Comparison of ENCODE assay signal across 13 cellular contexts in the genomic region with DNA sequence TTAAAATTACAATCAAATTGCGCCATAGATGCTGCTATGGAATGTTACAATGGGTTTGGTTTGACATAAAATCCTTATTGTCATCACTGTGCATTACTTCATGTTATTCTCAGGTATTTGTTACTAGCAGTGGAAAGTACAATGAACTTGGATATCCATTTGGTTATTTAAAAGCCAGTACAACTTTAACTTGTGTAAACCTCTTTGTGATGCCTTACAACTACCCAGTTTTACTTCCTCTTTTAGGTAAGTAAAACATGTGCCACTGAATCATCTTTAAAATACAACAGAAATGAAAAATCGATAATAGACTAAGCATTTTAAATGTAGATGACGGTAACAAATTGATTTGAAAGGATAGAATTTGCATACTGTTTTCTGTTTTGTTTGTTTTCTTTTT. TPM values are rescaled to one million over a fixed set of nuclear protein-coding genes. Genes with fewer than 3 reads are reported as not detected.
DNase-seq lines count a peak whose midpoint lies in the region; ATAC-seq and TF ChIP-seq lines count a peak whose summit lies in the region.
"Had no signal": no experiment of that assay in that cellular context is flagged by ENCODE, and none has a peak within 500 bp of the region (broad histone marks: within the 10 kb centered on the region; RNA-seq: fewer than 3 reads in every experiment).

No MANE protein-coding gene starts in this region.

- no peaks in the 10 kb centered on the region for H3K27me3 ChIP-seq in GM23338 (ENCODE audit: insufficient read depth)

- H3F3A ChIP-seq in GM23338 (replicated peaks; ENCODE audit: low read depth), result no peaks in the 10 kb centered on the region

- no peak overlapping the region for H3K27ac ChIP-seq in GM23338 (ENCODE audit: low read depth)

- TF ChIP-seq CTCF in GM23338 (conservative IDR thresholded peaks at IDR 0.05; ENCODE audit: low read depth in 2 of 2), result no peak

- DNase-seq in GM23338 (ENCODE audit: low spot score) (no peak), MV-4-11 (lab: John Stamatoyannopoulos, UW) (peak; percentile 63), memory B cell (ENCODE audit: low spot score in 2 of 2) (no peak), NCI-H1694 (lab: John Stamatoyannopoulos, UW) (no peak), cardiac septum (ENCODE audit: low spot score) (no peak)
- DNase-seq in activated naive CD4-positive, alpha-beta T cell (lab: John Stamatoyannopoulos, UW), result no peak
- DNase-seq: activated naive CD4-positive, alpha-beta T cell treated with anti-CD3 and anti-CD28 coated beads, Interleukin-2, amount 10 ng/mL, durations not matched to agents 7 days and 5 days; NCI-H146; NCI-H524; nucleus accumbens; Right ventricle myocardium superior had no signal

- 0 out of 2 replicates have a peak overlapping the region, but pooled peaks have one; percentile 18 for H3K4me2 ChIP-seq in GM23338

- H3K4me3 ChIP-seq in GM23338, result no peak overlapping the region

- intact Hi-C loops in cardiac septum (cut with DNase I), result no loop called here

- H3K27ac Mint-ChIP-seq in GM23338, result no peak overlapping the region
- peak overlapping the region; percentile 31 for H3K27ac Mint-ChIP-seq in memory B cell
- H3K27ac Mint-ChIP-seq: activated naive CD4-positive, alpha-beta T cell treated with anti-CD3 and anti-CD28 coated beads, Interleukin-2, amount 10 ng/mL, durations not matched to agents 7 days and 5 days had no signal

- no peaks in the 10 kb centered on the region for H4K20me1 ChIP-seq in GM23338 (replicated peaks; ENCODE audit: insufficient read depth)

- H3K4me1 ChIP-seq in GM23338 (ENCODE audit: insufficient read depth), result peaks cover 3% of the 10 kb centered on the region; the same call in 1 of the 2 replicates

- no peaks in the 10 kb centered on the region for H3K9me2 ChIP-seq in GM23338 (ENCODE audit: insufficient read depth)

- H3K4me1 Mint-ChIP-seq in GM23338 (peaks cover 4% of the 10 kb centered on the region; the same call in 2 of the 3 replicates), memory B cell (no peaks in the 10 kb centered on the region)
- H3K4me1 Mint-ChIP-seq: activated naive CD4-positive, alpha-beta T cell treated with anti-CD3 and anti-CD28 coated beads, Interleukin-2, amount 10 ng/mL, durations not matched to agents 7 days and 5 days had no signal

- H2AFZ ChIP-seq in GM23338, result no peak overlapping the region

- no peaks in the 10 kb centered on the region for H3K9me3 Mint-ChIP-seq in GM23338
- H3K9me3 Mint-ChIP-seq in memory B cell, result no peaks in the 10 kb centered on the region
- H3K9me3 Mint-ChIP-seq: activated naive CD4-positive, alpha-beta T cell treated with anti-CD3 and anti-CD28 coated beads, Interleukin-2, amount 10 ng/mL, durations not matched to agents 7 days and 5 days had no signal

- ATAC-seq in GM18870 (IDR thresholded peaks at IDR 0.05; ENCODE audit: unreplicated experiment) (peak; percentile 50), GM23338 (no peak), memory B cell (ENCODE audit: low read depth) (peak; percentile 69)

- no peaks in the 10 kb centered on the region for H3K79me2 ChIP-seq in GM23338 (replicated peaks; ENCODE audit: insufficient read depth)

- H3K36me3 Mint-ChIP-seq in GM23338 (ENCODE audit: low read depth) (peaks cover 3% of the 10 kb centered on the region; the same call in 1 of the 3 replicates), memory B cell (peaks cover 12% of the 10 kb centered on the region)

- no peaks in the 10 kb centered on the region for H3K36me3 ChIP-seq in GM23338 (ENCODE audit: insufficient read depth)

- H3K27me3 Mint-ChIP-seq in GM23338 (ENCODE audit: insufficient read depth, low read depth, poor library complexity), result no peaks in the 10 kb centered on the region
- H3K27me3 Mint-ChIP-seq in memory B cell, result no peaks in the 10 kb centered on the region
- H3K27me3 Mint-ChIP-seq: activated naive CD4-positive, alpha-beta T cell treated with anti-CD3 and anti-CD28 coated beads, Interleukin-2, amount 10 ng/mL, durations not matched to agents 7 days and 5 days had no signal

- H3K4me3 Mint-ChIP-seq in GM23338 (no peak overlapping the region), memory B cell (no peak overlapping the region)
- H3K4me3 Mint-ChIP-seq: activated naive CD4-positive, alpha-beta T cell treated with anti-CD3 and anti-CD28 coated beads, Interleukin-2, amount 10 ng/mL, durations not matched to agents 7 days and 5 days; CD14-positive monocyte had no signal

TF ChIP-seq in GM23338, 12 proteins besides CTCF, POLR2A, EP300 and RAD21 (continues in another document):
- TF ChIP-seq ZNF462 (CRISPR knock-in tag; IDR thresholded peaks at IDR 0.05) (no peak), ZNF331 (CRISPR knock-in tag; IDR thresholded peaks at IDR 0.05; ENCODE audit: low read depth) (no peak), EZH2phosphoT487 (IDR thresholded peaks at IDR 0.05; ENCODE audit: unreplicated experiment) (no peak), CREB1 (CRISPR knock-in tag; IDR thresholded peaks at IDR 0.05; ENCODE audit: low read depth) (no peak), NANOG (IDR thresholded peaks at IDR 0.05; ENCODE audit: borderline replicate concordance) (no peak), ZNF114 (CRISPR knock-in tag; IDR thresholded peaks at IDR 0.05) (no peak), EZH2 (IDR thresholded peaks at IDR 0.05; ENCODE audit: low read depth, unreplicated experiment) (no peak), ETS1 (IDR thresholded peaks at IDR 0.05) (no peak), STAT1 (IDR thresholded peaks at IDR 0.05; ENCODE audit: unreplicated experiment) (no peak), JUNB (IDR thresholded peaks at IDR 0.05; ENCODE audit: unreplicated experiment) (no peak)

RNA-seq across cellular contexts. Expression of gene INTS6L, which starts 35.6 kb away (rescaled TPM):
- total RNA-seq in GM23338 (2014; rRNA removed; shearing (Covaris generic)), result 6.4 and 21.9 TPM in 2 replicates
- polyA plus RNA-seq in GM23338 (2016; fragmentation: Nextera tagmentation; extraction: Ambion mirVana), result 4.5 and 4.8 TPM in 2 replicates
- total RNA-seq in cardiac septum, result 3.7 TPM
